Comparison of ENCODE assay signal across 15 cellular contexts in genomic region chr3:5390221-5390620, GRCh38.
DNase-seq lines count a peak whose midpoint lies in the region; ATAC-seq and TF ChIP-seq lines count a peak whose summit lies in the region.
"Had no signal": no experiment of that assay in that cellular context is flagged by ENCODE, and none has a peak within 500 bp of the region (broad histone marks: within the 10 kb centered on the region; RNA-seq: fewer than 3 reads in every experiment).

No MANE protein-coding gene starts in this region.

- TF ChIP-seq CTCF in RWPE2 (IDR thresholded peaks at IDR 0.05; ENCODE audit: poor library complexity, severe bottlenecking), result no peak
- TF ChIP-seq CTCF in heart left ventricle (IDR thresholded peaks at IDR 0.05), result no peak
- no peak for TF ChIP-seq CTCF in mammary epithelial cell (conservative IDR thresholded peaks at IDR 0.05 in 1 of 2, IDR thresholded peaks at IDR 0.05 in 1 of 2; ENCODE audit: extremely low read depth in 1 of 2, insufficient read depth in 1 of 2, low read depth in 1 of 2, low read length in 2 of 2)

- intact Hi-C loops in heart left ventricle (cut with DNase I) (no loop called here), mammary epithelial cell (cut with micrococcal nuclease) (no loop called here)

- H3K27me3 ChIP-seq in RWPE2 (ENCODE audit: insufficient read depth, poor library complexity, severe bottlenecking) (no peaks in the 10 kb centered on the region), heart left ventricle (no peaks in the 10 kb centered on the region), mammary epithelial cell (ENCODE audit: insufficient read depth, low read length) (no peaks in the 10 kb centered on the region)
- H3K27me3 ChIP-seq: right atrium auricular region, upper lobe of right lung had no signal

- peak; percentile 73 for ATAC-seq in GM18502 (IDR thresholded peaks at IDR 0.05; ENCODE audit: poor library complexity, unreplicated experiment)
- ATAC-seq in GM21390 (IDR thresholded peaks at IDR 0.05; ENCODE audit: unreplicated experiment), result peak; percentile 55
- ATAC-seq in HG03066 (IDR thresholded peaks at IDR 0.05; ENCODE audit: low read depth, unreplicated experiment), result peak; percentile 48
- ATAC-seq in RWPE2 (ENCODE audit: low read depth), result no peak
- ATAC-seq in heart left ventricle, result no peak
- ATAC-seq: activated CD8-positive, alpha-beta T cell treated with anti-CD3 and anti-CD28 coated beads for 36 hours; upper lobe of right lung had no signal

- DNase-seq in RWPE2 (ENCODE audit: low spot score) (no peak), heart left ventricle (no peak), amygdala (lab: John Stamatoyannopoulos, UW) (no peak), NCI-H1092 (lab: John Stamatoyannopoulos, UW) (no peak), mammary epithelial cell (no peak)
- DNase-seq: activated CD8-positive, alpha-beta T cell treated with anti-CD3 and anti-CD28 coated beads for 36 hours; cortex of kidney; DMS53; stimulated activated CD4-positive, alpha-beta T cell treated with anti-CD3 and anti-CD28 coated beads, Interleukin-4, amount 100 ng/mL, for 1 hour; upper lobe of right lung had no signal

- CTCF ChIA-PET in mammary epithelial cell (lab: Charles Lee; ENCODE audit: low non-redundant PET), result no interaction called here

- H3K9ac ChIP-seq in mammary epithelial cell (ENCODE audit: insufficient read depth, low read length), result no peak overlapping the region

- H2AFZ ChIP-seq in mammary epithelial cell (ENCODE audit: low read depth, low read length), result no peak overlapping the region

- in situ Hi-C loops in mammary epithelial cell (cut with MboI; ENCODE audit: low sequenced_read_pairs in 2 of 2), result no loop called here

- H3K36me3 ChIP-seq in RWPE2 (ENCODE audit: low read depth), result no peaks in the 10 kb centered on the region
- H3K36me3 ChIP-seq in heart left ventricle, result no peaks in the 10 kb centered on the region
- no peaks in the 10 kb centered on the region for H3K36me3 ChIP-seq in mammary epithelial cell (ENCODE audit: insufficient read depth, low read length)
- H3K36me3 ChIP-seq: right atrium auricular region, upper lobe of right lung had no signal

- 31 to 40% (median 35%) methylated on average over 5 of the region's 5 CpGs for WGBS in heart left ventricle, 4 donors
- 90% methylated on average over 5 of the region's 5 CpGs for WGBS in mammary epithelial cell (ENCODE audit: low coverage, missing lambda C conversion rate)

- H4K20me1 ChIP-seq in mammary epithelial cell (ENCODE audit: insufficient read depth, low read length), result no peaks in the 10 kb centered on the region

- no peak for TF ChIP-seq POLR2A in heart left ventricle (IDR thresholded peaks at IDR 0.05)

- H3K4me1 ChIP-seq in RWPE2 (ENCODE audit: insufficient read depth, poor library complexity, severe bottlenecking), result peaks cover 17% of the 10 kb centered on the region
- no peaks in the 10 kb centered on the region for H3K4me1 ChIP-seq in heart left ventricle
- H3K4me1 ChIP-seq in mammary epithelial cell (ENCODE audit: insufficient read depth, low read length), result peaks cover 19% of the 10 kb centered on the region
- H3K4me1 ChIP-seq: right atrium auricular region, upper lobe of right lung had no signal

- no peak overlapping the region for H3K4me3 ChIP-seq in RWPE2 (ENCODE audit: severe bottlenecking)
- no peak overlapping the region for H3K4me3 ChIP-seq in heart left ventricle
- H3K4me3 ChIP-seq in mammary epithelial cell (replicated peaks in 1 of 3; ENCODE audit: insufficient read depth in 1 of 3, low read depth in 2 of 3, low read length in 3 of 3), result no peak overlapping the region
- H3K4me3 ChIP-seq: right atrium auricular region, SK-N-MC, upper lobe of right lung had no signal

- no TSS peak for BruUV-seq in mammary epithelial cell (replicated peaks; lab: Mats Ljungman, UMichigan)

- peak overlapping the region; percentile 95 for H3K27ac ChIP-seq in RWPE2 (ENCODE audit: poor library complexity, severe bottlenecking)
- H3K27ac ChIP-seq in heart left ventricle, result no peak overlapping the region
- H3K27ac ChIP-seq in mammary epithelial cell (ENCODE audit: insufficient read depth, low read depth, low read length), result no peak overlapping the region
- H3K27ac ChIP-seq: right atrium auricular region, SK-N-MC, upper lobe of right lung had no signal

- H3K79me2 ChIP-seq in mammary epithelial cell (ENCODE audit: insufficient read depth, low read length), result no peaks in the 10 kb centered on the region

- dilution Hi-C loops in mammary epithelial cell (cut with HindIII; ENCODE audit: low sequenced_read_pairs), result no loop called here

- H3K9me3 ChIP-seq in RWPE2 (ENCODE audit: severe bottlenecking), result no peaks in the 10 kb centered on the region
- H3K9me3 ChIP-seq in heart left ventricle, result no peaks in the 10 kb centered on the region
- H3K9me3 ChIP-seq in mammary epithelial cell (replicated peaks; ENCODE audit: insufficient read depth, low read length), result no peaks in the 10 kb centered on the region
- H3K9me3 ChIP-seq: right atrium auricular region, upper lobe of right lung had no signal

- no peak overlapping the region for H3K4me2 ChIP-seq in mammary epithelial cell (ENCODE audit: insufficient read depth, low read depth, low read length)

Comparison
In these comparisons a context has a peak if more than half of its experiments do, and no peak if none do; other contexts are left out.
1. ATAC-seq: peak in GM18502 (single experiment), GM21390 (single experiment) and HG03066 (single experiment); none in RWPE2 (single experiment) and heart left ventricle (0 of 4).